ENCODE assay signal across 17 cellular contexts in the genomic region with DNA sequence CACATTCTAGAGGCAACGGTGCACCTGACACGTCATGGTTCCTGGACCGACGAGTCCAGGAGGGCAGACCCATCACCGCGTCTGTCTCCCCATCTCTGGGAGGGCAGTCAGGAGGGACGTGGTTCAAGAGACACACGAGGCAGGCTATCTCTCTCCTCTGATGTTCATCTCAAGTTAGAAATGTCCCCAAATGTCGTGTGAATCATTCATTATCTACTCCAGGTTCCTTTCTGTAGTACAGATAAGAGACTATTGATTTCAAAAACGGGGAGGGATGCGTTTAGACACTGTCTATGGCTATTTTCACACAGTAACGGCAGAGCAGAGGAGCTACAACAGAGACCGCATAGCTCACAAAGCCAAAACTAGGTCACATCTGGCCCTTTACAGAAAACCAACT. TPM values are rescaled to one million over a fixed set of nuclear protein-coding genes. Genes with fewer than 3 reads are reported as not detected.
DNase-seq lines count a peak whose midpoint lies in the region; ATAC-seq and TF ChIP-seq lines count a peak whose summit lies in the region.
"Had no signal": no experiment of that assay in that cellular context is flagged by ENCODE, and none has a peak within 500 bp of the region (broad histone marks: within the 10 kb centered on the region; RNA-seq: fewer than 3 reads in every experiment).

No MANE protein-coding gene starts in this region.

- H2BK120ac ChIP-seq in H9 (ENCODE audit: low read depth, low read length, poor library complexity, severe bottlenecking), result no peak overlapping the region

- no peak overlapping the region for H3K23ac ChIP-seq in H9 (ENCODE audit: insufficient read length, low read depth, low read length)

- no peak overlapping the region for H3T11ph ChIP-seq in H9 (ENCODE audit: low read length)

- H4K91ac ChIP-seq in H9 (ENCODE audit: insufficient read length, low read depth, low read length), result no peak overlapping the region

- no peaks in the 10 kb centered on the region for H3K23me2 ChIP-seq in H9 (ENCODE audit: insufficient read length, low read depth, low read length, poor library complexity, severe bottlenecking)

- no peak overlapping the region for H3K4ac ChIP-seq in H9 (ENCODE audit: low read depth, low read length)

- H3K27me3 ChIP-seq in H9 (ENCODE audit: insufficient read depth, low read length) (no peaks in the 10 kb centered on the region), HUES6 (ENCODE audit: control insufficient read depth, insufficient read depth, low read length) (no peaks in the 10 kb centered on the region)

- no peak overlapping the region for H3K56ac ChIP-seq in H9 (ENCODE audit: insufficient read length, low read depth, low read length)

- no peak overlapping the region for H2AK5ac ChIP-seq in H9 (ENCODE audit: insufficient read length, low read length)

- H3K18ac ChIP-seq in H9 (ENCODE audit: insufficient read length, low read depth, low read length), result no peak overlapping the region

- no peaks in the 10 kb centered on the region for H3K4me1 ChIP-seq in H9 (ENCODE audit: insufficient read depth, low read length)
- no peaks in the 10 kb centered on the region; the same call in 1 of the 2 replicates for H3K4me1 ChIP-seq in HUES6 (ENCODE audit: control insufficient read depth, insufficient read depth, low read length)

- H3K9me3 Mint-ChIP-seq in H9, result peaks cover 16 to 25% of the 10 kb centered on the region in 2 experiments
- H3K9me3 Mint-ChIP-seq: HFFc6 had no signal

- no peaks in the 10 kb centered on the region for H3K79me1 ChIP-seq in H9 (ENCODE audit: insufficient read depth, low read depth, low read length, poor library complexity, severe bottlenecking)

- ATAC-seq in T-helper 17 cell, result no peak
- ATAC-seq: CD8-positive, alpha-beta T cell had no signal

- DNase-seq in H9 (peak; percentile 6), inferior parietal cortex (ENCODE audit: extremely low spot score) (peak; percentile 15), NCI-H524 treated with DMSO at 0.1 percent for 48 hours (lab: John Stamatoyannopoulos, UW) (no peak), A172 (ENCODE audit: low spot score) (no peak), NCI-H2107 (lab: John Stamatoyannopoulos, UW) (no peak), T-helper 17 cell (no peak)
- DNase-seq: CD8-positive, alpha-beta T cell; COR-L47; DMS153; DMS79 treated with DMSO at 0.1 percent for 48 hours; EL; HCEC 1CT; HFFc6 had no signal

- H3K27me3 Mint-ChIP-seq in H9 (ENCODE audit: low read depth) (no peaks in the 10 kb centered on the region), T-helper 17 cell (no peaks in the 10 kb centered on the region)

- H3K79me2 ChIP-seq in H9 (ENCODE audit: insufficient read depth, low read length), result no peaks in the 10 kb centered on the region

- H2BK12ac ChIP-seq in H9 (ENCODE audit: insufficient read length, low read depth, low read length), result no peak overlapping the region

- peaks cover 35 to 69% (median 57%) of the 10 kb centered on the region in 3 experiments for H3K36me3 Mint-ChIP-seq in H9 (ENCODE audit: insufficient read depth in 1 of 3, low read depth in 3 of 3)
- peaks cover 10% of the 10 kb centered on the region for H3K36me3 Mint-ChIP-seq in T-helper 17 cell (ENCODE audit: low read depth)

- H3K27ac ChIP-seq in H9 (ENCODE audit: insufficient read length, low read depth, low read length) (no peak overlapping the region), HUES6 (ENCODE audit: low read depth, low read length) (no peak overlapping the region), cingulate gyrus (ENCODE audit: low read depth, low read length) (peak overlapping the region; percentile 43)
- H3K27ac ChIP-seq: HL-60 had no signal

- no peak overlapping the region for H3K14ac ChIP-seq in H9 (ENCODE audit: insufficient read depth, low read length)

- no peak overlapping the region for H2BK20ac ChIP-seq in H9 (ENCODE audit: low read depth, low read length, poor library complexity, severe bottlenecking)

- H3K36me3 ChIP-seq in HUES6 (ENCODE audit: control insufficient read depth, insufficient read depth, low read length), result peaks cover 60% of the 10 kb centered on the region

- no peak for TF ChIP-seq CTCF in H9 (conservative IDR thresholded peaks at IDR 0.05)

- no peak overlapping the region for H2AFZ ChIP-seq in H9 (ENCODE audit: low read length)

- peaks cover 12% of the 10 kb centered on the region for H3K9me3 ChIP-seq in H9 (ENCODE audit: control insufficient read depth, low read depth, low read length)
- peaks cover 17% of the 10 kb centered on the region for H3K9me3 ChIP-seq in HUES6 (ENCODE audit: control insufficient read depth, insufficient read depth, low read depth, low read length)
- no peaks in the 10 kb centered on the region for H3K9me3 ChIP-seq in T-helper 17 cell (ENCODE audit: control insufficient read depth, low read length, poor library complexity, severe bottlenecking)

- H4K20me1 ChIP-seq in H9 (ENCODE audit: control insufficient read depth, insufficient read depth, insufficient read length), result no peaks in the 10 kb centered on the region

- no peak overlapping the region for H2BK15ac ChIP-seq in H9 (ENCODE audit: low read depth, low read length)

- WGBS in H9 (ENCODE audit: extremely low coverage, insufficient read length, low lambda C conversion rate), result no CpG with 5 or more reads among the region's 13 CpGs

- peaks cover 0 to 3% of the 10 kb centered on the region in 2 experiments; a peak in 1 of 4 replicates for H3K4me1 Mint-ChIP-seq in H9
- peaks cover 2% of the 10 kb centered on the region for H3K4me1 Mint-ChIP-seq in T-helper 17 cell
- H3K4me1 Mint-ChIP-seq: CD14-positive monocyte had no signal

- H3K4me3 ChIP-seq in HUES6 (ENCODE audit: low read depth, low read length), result no peak overlapping the region

- no peak overlapping the region for H2BK5ac ChIP-seq in H9 (ENCODE audit: insufficient read length, low read length)

- H3K27ac Mint-ChIP-seq in H9, result no peak overlapping the region
- no peak overlapping the region for H3K27ac Mint-ChIP-seq in T-helper 17 cell
- H3K27ac Mint-ChIP-seq: CD14-positive monocyte; CD8-positive, alpha-beta T cell; HFFc6 had no signal

- H4K5ac ChIP-seq in H9 (ENCODE audit: insufficient read length, low read depth, low read length), result no peak overlapping the region

- no peak overlapping the region for H3K4me2 ChIP-seq in H9 (ENCODE audit: insufficient read depth, insufficient read length, low read length)

- H4K8ac ChIP-seq in H9 (replicated peaks; ENCODE audit: insufficient read length, low read depth, low read length), result no peak overlapping the region

- H3K9ac ChIP-seq in H9 (ENCODE audit: extremely low read depth, insufficient read length, low read length) (no peak overlapping the region), HUES6 (ENCODE audit: low read length) (peak overlapping the region; percentile 5)

- no peak overlapping the region for H3K4me3 Mint-ChIP-seq in H9
- H3K4me3 Mint-ChIP-seq in T-helper 17 cell, result no peak overlapping the region
- H3K4me3 Mint-ChIP-seq: CD14-positive monocyte; CD8-positive, alpha-beta T cell; HFFc6 had no signal

RNA-seq across cellular contexts. Expression of a gene that starts 7.0 kb away (rescaled TPM):
- total RNA-seq in H9 (2021) (17.9 and 21.5 TPM in 2 replicates), T-helper 17 cell (1 to 10 TPM; 5.7 to 8.9 TPM)
- 21.0 and 28.4 TPM in 2 replicates for total RNA-seq in A172 (2014; rRNA removed; shearing (Covaris generic))

Comparison
In these comparisons a context has a peak if more than half of its experiments do, and no peak if none do; other contexts are left out.
1. DNase-seq: peak in H9 (single experiment) and inferior parietal cortex (single experiment); none in NCI-H524 treated with DMSO at 0.1 percent for 48 hours (single experiment), A172 (single experiment), NCI-H2107 (single experiment) and T-helper 17 cell (0 of 3).